In the genomic region with DNA sequence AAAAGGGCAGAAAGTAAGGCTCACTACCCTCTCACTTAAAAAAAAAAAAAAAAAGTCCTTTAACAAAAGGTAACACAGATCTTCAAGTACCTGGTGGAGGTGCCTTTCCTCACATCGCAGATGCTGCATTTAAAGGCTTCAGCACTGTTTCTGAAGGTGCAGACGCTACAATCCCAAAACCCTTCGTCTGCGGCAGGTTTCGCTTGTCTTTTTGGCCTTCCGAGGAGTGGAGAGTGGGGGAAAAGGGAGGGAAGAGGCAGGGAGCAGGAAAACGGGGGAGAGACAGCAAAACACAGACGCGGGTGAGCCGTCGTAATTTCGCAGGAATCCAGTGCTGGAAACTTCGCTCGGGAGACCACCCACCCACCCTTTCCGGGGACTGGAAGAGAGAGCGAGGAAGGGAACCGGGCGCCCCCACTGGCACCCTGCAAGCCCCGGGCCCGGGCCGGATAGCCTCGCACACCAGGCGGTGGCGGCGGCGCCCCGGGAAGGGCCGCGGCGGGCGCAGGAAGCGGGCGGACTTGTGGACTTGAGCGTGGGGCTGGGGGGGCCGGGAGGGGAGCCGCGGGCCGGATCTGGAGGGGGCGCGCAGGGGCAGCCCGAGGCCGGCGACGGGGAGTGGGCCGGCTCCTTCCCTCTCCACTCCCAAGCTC, we compare ENCODE assay signal across 8 cellular contexts. TPM values are rescaled to one million over a fixed set of nuclear protein-coding genes. Genes with fewer than 3 reads are reported as not detected.
DNase-seq lines count a peak whose midpoint lies in the region; ATAC-seq lines count a peak whose summit lies in the region.

Gene RYBP (minus strand): TSS at position 216 of the 653 bp plus-strand sequence.

- H3K27ac Mint-ChIP-seq in stimulated activated effector memory CD8-positive, alpha-beta T cell treated with anti-CD3 and anti-CD28 coated beads, Interleukin-12 subunit alpha, Interleukin-12 subunit beta, amount 100 ng/mL, for 72 hours: peak within 1 kb of the TSS; percentile 97

- DNase-seq in AG08395 (ENCODE audit: low spot score): peak; percentile 23
- no peak for DNase-seq in SK-N-MC (ENCODE audit: low read depth, low spot score)
- DNase-seq in caudate nucleus (lab: John Stamatoyannopoulos, UW): peak in 26 of 61 donors; percentile 2 to 81 (median 66)
- peak; percentile 77 for DNase-seq in left lobe of liver (ENCODE audit: low spot score)
- peak in 1 of 2 donors; percentile 74 for DNase-seq in stimulated activated effector memory CD8-positive, alpha-beta T cell treated with anti-CD3 and anti-CD28 coated beads, Interleukin-12 subunit alpha, Interleukin-12 subunit beta, amount 100 ng/mL, for 72 hours (ENCODE audit: low spot score in 2 of 2)
- DNase-seq in stimulated activated CD4-positive, alpha-beta T cell treated with anti-CD3 and anti-CD28 coated beads, Interleukin-12 subunit alpha, Interleukin-12 subunit beta, amount 100 ng/mL, for 4 hours: no peak

- H3K4me1 Mint-ChIP-seq in stimulated activated effector memory CD8-positive, alpha-beta T cell treated with anti-CD3 and anti-CD28 coated beads, Interleukin-12 subunit alpha, Interleukin-12 subunit beta, amount 100 ng/mL, for 72 hours: peaks cover 58% of the 10 kb centered on the region

- H3K4me3 Mint-ChIP-seq in stimulated activated effector memory CD8-positive, alpha-beta T cell treated with anti-CD3 and anti-CD28 coated beads, Interleukin-12 subunit alpha, Interleukin-12 subunit beta, amount 100 ng/mL, for 72 hours: peak within 1 kb of the TSS; percentile 91

- no peaks in the 10 kb centered on the region for H3K9me3 ChIP-seq in SK-N-MC (ENCODE audit: low read depth, low read length)

- peak within 1 kb of the TSS; percentile 83 for H3K4me3 ChIP-seq in SK-N-MC

- H3K36me3 Mint-ChIP-seq in stimulated activated effector memory CD8-positive, alpha-beta T cell treated with anti-CD3 and anti-CD28 coated beads, Interleukin-12 subunit alpha, Interleukin-12 subunit beta, amount 100 ng/mL, for 72 hours: peaks cover 59% of the 10 kb centered on the region

- H3K9me3 Mint-ChIP-seq in stimulated activated effector memory CD8-positive, alpha-beta T cell treated with anti-CD3 and anti-CD28 coated beads, Interleukin-12 subunit alpha, Interleukin-12 subunit beta, amount 100 ng/mL, for 72 hours: no peaks in the 10 kb centered on the region

- H3K9ac ChIP-seq in SK-N-MC (ENCODE audit: insufficient read length): peak within 1 kb of the TSS; percentile 74

- ATAC-seq in GM18907 (IDR thresholded peaks at IDR 0.05; ENCODE audit: unreplicated experiment): peak; percentile 41
- ATAC-seq in HG03108 (IDR thresholded peaks at IDR 0.05; ENCODE audit: unreplicated experiment): peak; percentile 22
- ATAC-seq in left lobe of liver: peak; percentile 75
- ATAC-seq in stimulated activated effector memory CD8-positive, alpha-beta T cell treated with anti-CD3 and anti-CD28 coated beads, Interleukin-12 subunit alpha, Interleukin-12 subunit beta, amount 100 ng/mL, for 72 hours: peak; percentile 36

- no peaks in the 10 kb centered on the region for H3K36me3 ChIP-seq in SK-N-MC (ENCODE audit: insufficient read depth, low read length)

- H3K27ac ChIP-seq in SK-N-MC (no peak within 1 kb of the TSS), caudate nucleus (ENCODE audit: low read depth, low read length) (peak within 1 kb of the TSS; percentile 78)

RNA-seq across cellular contexts. Expression of gene RYBP, which starts in this region (rescaled TPM):
- total RNA-seq in left lobe of liver: 4.8 TPM

Comparison
In these comparisons a context has a peak if more than half of its experiments do, and no peak if none do; other contexts are left out.
1. DNase-seq: peak in AG08395 (single experiment) and left lobe of liver (single experiment); none in SK-N-MC (single experiment) and stimulated activated CD4-positive, alpha-beta T cell treated with anti-CD3 and anti-CD28 coated beads, Interleukin-12 subunit alpha, Interleukin-12 subunit beta, amount 100 ng/mL, for 4 hours (single experiment).
2. ATAC-seq: peak in every context shown above with its lines; median percentile 75 in left lobe of liver; 41 in GM18907; 36 in stimulated activated effector memory CD8-positive, alpha-beta T cell treated with anti-CD3 and anti-CD28 coated beads, Interleukin-12 subunit alpha, Interleukin-12 subunit beta, amount 100 ng/mL, for 72 hours; 22 in HG03108.